ENCODE assay signal across 17 cellular contexts in genomic region chr1:51442616-51443015, GRCh38.
DNase-seq lines count a peak whose midpoint lies in the region; ATAC-seq and TF ChIP-seq lines count a peak whose summit lies in the region.
"Had no signal": no experiment of that assay in that cellular context is flagged by ENCODE, and none has a peak within 500 bp of the region (broad histone marks: within the 10 kb centered on the region; RNA-seq: fewer than 3 reads in every experiment).

No MANE protein-coding gene starts in this region.

- H3K36me3 Mint-ChIP-seq in stimulated activated naive CD8-positive, alpha-beta T cell treated with anti-CD3 and anti-CD28 coated beads, Interleukin-15, Interleukin-2, amounts not matched to agents 100 ng/mL and 50 ng/mL, for 24 hours (ENCODE audit: low read depth), result peaks cover 60% of the 10 kb centered on the region
- H3K36me3 Mint-ChIP-seq in dendritic cell treated with granulocyte-macrophage colony-stimulating factor and Interleukin-4, amounts not matched to agents 40 ng/mL and 50 ng/mL, for 4 days (ENCODE audit: low read depth), result peaks cover 74% of the 10 kb centered on the region

- H3K27ac Mint-ChIP-seq in stimulated activated naive CD8-positive, alpha-beta T cell treated with anti-CD3 and anti-CD28 coated beads, Interleukin-15, Interleukin-2, amounts not matched to agents 100 ng/mL and 50 ng/mL, for 24 hours, result peak overlapping the region; percentile 8
- H3K27ac Mint-ChIP-seq in stimulated activated naive CD8-positive, alpha-beta T cell treated with anti-CD3 and anti-CD28 coated beads, Interleukin-15, amount 100 ng/mL, for 72 hours, result no peak overlapping the region
- peak overlapping the region; percentile 46 for H3K27ac Mint-ChIP-seq in dendritic cell treated with granulocyte-macrophage colony-stimulating factor and Interleukin-4, amounts not matched to agents 40 ng/mL and 50 ng/mL, for 4 days

- H4K20me1 ChIP-seq in MM.1S (ENCODE audit: insufficient read depth, low read length), result no peaks in the 10 kb centered on the region

- H2AFZ ChIP-seq in MM.1S (ENCODE audit: low read length), result no peak overlapping the region

- no peak overlapping the region for H3K4me3 ChIP-seq in MM.1S (ENCODE audit: low read length)
- H3K4me3 ChIP-seq: lung, uterus had no signal

- no peaks in the 10 kb centered on the region for H3K9me3 ChIP-seq in MM.1S (replicated peaks; ENCODE audit: insufficient read depth, low read length)
- H3K9me3 ChIP-seq: SK-N-SH, uterus had no signal

- no peaks in the 10 kb centered on the region for H3K9me2 ChIP-seq in MM.1S (replicated peaks; ENCODE audit: insufficient read depth, low read length)
- H3K9me2 ChIP-seq: SK-N-SH had no signal

- no peaks in the 10 kb centered on the region for H3K27me3 Mint-ChIP-seq in stimulated activated naive CD8-positive, alpha-beta T cell treated with anti-CD3 and anti-CD28 coated beads, Interleukin-15, Interleukin-2, amounts not matched to agents 100 ng/mL and 50 ng/mL, for 24 hours
- no peaks in the 10 kb centered on the region for H3K27me3 Mint-ChIP-seq in stimulated activated naive CD8-positive, alpha-beta T cell treated with anti-CD3 and anti-CD28 coated beads, Interleukin-15, amount 100 ng/mL, for 72 hours
- no peaks in the 10 kb centered on the region for H3K27me3 Mint-ChIP-seq in dendritic cell treated with granulocyte-macrophage colony-stimulating factor and Interleukin-4, amounts not matched to agents 40 ng/mL and 50 ng/mL, for 4 days

- DNase-seq in stimulated activated naive CD8-positive, alpha-beta T cell treated with anti-CD3 and anti-CD28 coated beads, Interleukin-15, amount 100 ng/mL, for 72 hours, result no peak
- DNase-seq in MM.1S, result peak; percentile 36
- no peak for DNase-seq in activated gamma-delta T cell (lab: John Stamatoyannopoulos, UW)
- no peak for DNase-seq in NCI-H1417 (lab: John Stamatoyannopoulos, UW)
- DNase-seq in hippocampal formation (lab: John Stamatoyannopoulos, UW), result no peak
- DNase-seq: activated CD4-positive, alpha-beta T cell treated with anti-CD3 and anti-CD28 coated beads, Interleukin-2, amount 50 U/mL, for 1 hour; anterior cingulate cortex; COR-L47; NCI-H2029; NCI-H524; SK-N-SH; stimulated activated CD4-positive, alpha-beta T cell treated with anti-CD3 and anti-CD28 coated beads, Interleukin-15, amount 100 ng/mL, for 24 hours; uterus had no signal

- H3K27me3 ChIP-seq in MM.1S (replicated peaks; ENCODE audit: insufficient read depth, low read length), result no peaks in the 10 kb centered on the region
- H3K27me3 ChIP-seq: uterus had no signal

- H3K36me3 ChIP-seq in MM.1S (replicated peaks; ENCODE audit: insufficient read depth, low read length), result peaks cover 7% of the 10 kb centered on the region; the same call in 1 of the 2 replicates

- no peaks in the 10 kb centered on the region for H3K79me2 ChIP-seq in MM.1S (ENCODE audit: low read length)

- peaks cover 35% of the 10 kb centered on the region for H3K4me1 Mint-ChIP-seq in stimulated activated naive CD8-positive, alpha-beta T cell treated with anti-CD3 and anti-CD28 coated beads, Interleukin-15, Interleukin-2, amounts not matched to agents 100 ng/mL and 50 ng/mL, for 24 hours (ENCODE audit: low read depth)
- peaks cover 37% of the 10 kb centered on the region for H3K4me1 Mint-ChIP-seq in stimulated activated naive CD8-positive, alpha-beta T cell treated with anti-CD3 and anti-CD28 coated beads, Interleukin-15, amount 100 ng/mL, for 72 hours
- peaks cover 6% of the 10 kb centered on the region for H3K4me1 Mint-ChIP-seq in dendritic cell treated with granulocyte-macrophage colony-stimulating factor and Interleukin-4, amounts not matched to agents 40 ng/mL and 50 ng/mL, for 4 days (ENCODE audit: low read depth)

- peaks cover 6% of the 10 kb centered on the region; the same call in 1 of the 2 replicates for H3F3A ChIP-seq in MM.1S (ENCODE audit: insufficient read depth, low read length)

- H3K9me3 Mint-ChIP-seq in stimulated activated naive CD8-positive, alpha-beta T cell treated with anti-CD3 and anti-CD28 coated beads, Interleukin-15, Interleukin-2, amounts not matched to agents 100 ng/mL and 50 ng/mL, for 24 hours, result no peaks in the 10 kb centered on the region
- no peaks in the 10 kb centered on the region for H3K9me3 Mint-ChIP-seq in stimulated activated naive CD8-positive, alpha-beta T cell treated with anti-CD3 and anti-CD28 coated beads, Interleukin-15, amount 100 ng/mL, for 72 hours
- no peaks in the 10 kb centered on the region for H3K9me3 Mint-ChIP-seq in dendritic cell treated with granulocyte-macrophage colony-stimulating factor and Interleukin-4, amounts not matched to agents 40 ng/mL and 50 ng/mL, for 4 days

- H3K9ac ChIP-seq in MM.1S (ENCODE audit: low read length), result no peak overlapping the region
- H3K9ac ChIP-seq: SK-N-SH had no signal

- peak overlapping the region; percentile 16; the same call in 1 of the 2 replicates for H3K4me2 ChIP-seq in MM.1S (ENCODE audit: low read depth, low read length)
- H3K4me2 ChIP-seq: SK-N-SH had no signal

- H3K4me3 Mint-ChIP-seq in stimulated activated naive CD8-positive, alpha-beta T cell treated with anti-CD3 and anti-CD28 coated beads, Interleukin-15, Interleukin-2, amounts not matched to agents 100 ng/mL and 50 ng/mL, for 24 hours, result no peak overlapping the region
- no peak overlapping the region for H3K4me3 Mint-ChIP-seq in stimulated activated naive CD8-positive, alpha-beta T cell treated with anti-CD3 and anti-CD28 coated beads, Interleukin-15, amount 100 ng/mL, for 72 hours
- no peak overlapping the region for H3K4me3 Mint-ChIP-seq in dendritic cell treated with granulocyte-macrophage colony-stimulating factor and Interleukin-4, amounts not matched to agents 40 ng/mL and 50 ng/mL, for 4 days

- no peak for ATAC-seq in stimulated activated naive CD8-positive, alpha-beta T cell treated with anti-CD3 and anti-CD28 coated beads, Interleukin-15, amount 100 ng/mL, for 72 hours
- no peak for ATAC-seq in HG02623 (IDR thresholded peaks at IDR 0.05; ENCODE audit: unreplicated experiment)

- H3K27ac ChIP-seq in MM.1S (ENCODE audit: low read length), result no peak overlapping the region
- H3K27ac ChIP-seq: uterus had no signal

- intact Hi-C loops in dendritic cell treated with granulocyte-macrophage colony-stimulating factor and Interleukin-4, amounts not matched to agents 40 ng/mL and 50 ng/mL, for 4 days (cut with micrococcal nuclease), result no loop called here

- no peak for TF ChIP-seq CTCF in MM.1S (IDR thresholded peaks at IDR 0.05; ENCODE audit: low read length)

- peaks cover 24% of the 10 kb centered on the region for H3K4me1 ChIP-seq in MM.1S (ENCODE audit: low read length)

Comparison
In these comparisons a context has a peak if more than half of its experiments do, and no peak if none do; other contexts are left out.
1. H3K27ac Mint-ChIP-seq: peak in stimulated activated naive CD8-positive, alpha-beta T cell treated with anti-CD3 and anti-CD28 coated beads, Interleukin-15, Interleukin-2, amounts not matched to agents 100 ng/mL and 50 ng/mL, for 24 hours (single experiment) and dendritic cell treated with granulocyte-macrophage colony-stimulating factor and Interleukin-4, amounts not matched to agents 40 ng/mL and 50 ng/mL, for 4 days (single experiment); none in stimulated activated naive CD8-positive, alpha-beta T cell treated with anti-CD3 and anti-CD28 coated beads, Interleukin-15, amount 100 ng/mL, for 72 hours (0 of 2).